ENCODE assay signal across 1 cellular context in genomic region chr18:48057018-48057417, GRCh38.
A peak's percentile ranks its signal among the peaks of the same experiment; 100 is the strongest.
TF ChIP-seq lines count a peak whose summit lies in the region.

No MANE protein-coding gene starts in this region.

TF ChIP-seq in K562, 482 proteins besides CTCF, POLR2A, EP300 and RAD21 (continued from another document):
- TF ChIP-seq THRB (CRISPR knock-in tag; conservative IDR thresholded peaks at IDR 0.05) (no peak), C11orf30 (IDR thresholded peaks at IDR 0.05; ENCODE audit: low read depth) (peak; percentile 27; the same call in 1 of the 2 replicates), CBFA2T3 (IDR thresholded peaks at IDR 0.05) (no peak)
